In genomic region chr10:91778485-91778884, GRCh38 we compare ENCODE assay signal across 31 cellular contexts.
"Had no signal": no experiment of that assay in that cellular context is flagged by ENCODE, and none has a peak within 500 bp of the region (broad histone marks: within the 10 kb centered on the region; RNA-seq: fewer than 3 reads in every experiment).

No MANE protein-coding gene starts in this region.

- H3K36me3 ChIP-seq: colonic mucosa, gastrocnemius medialis, lower lobe of right lung, ovary, sigmoid colon, spleen, tibial artery, upper lobe of right lung, uterus had no signal

- H3K27me3 ChIP-seq: colonic mucosa, gastrocnemius medialis, hepatocyte, ovary, sigmoid colon, testis, uterus had no signal

- H3K4me3 ChIP-seq: colonic mucosa, gastrocnemius medialis, hepatocyte, lower lobe of right lung, mucosa of descending colon, ovary, psoas muscle, sigmoid colon, spleen, testis, tibial artery, upper lobe of right lung, uterus had no signal

- H3K4me2 ChIP-seq: hepatocyte had no signal

- H3K79me2 ChIP-seq: hepatocyte had no signal

- H3K4me1 ChIP-seq: colonic mucosa, gastrocnemius medialis, lower lobe of right lung, psoas muscle, sigmoid colon, spleen, testis, tibial artery, upper lobe of right lung, uterus had no signal

- H3K9me3 ChIP-seq: colonic mucosa, gastrocnemius medialis, lower lobe of right lung, mucosa of descending colon, ovary, psoas muscle, sigmoid colon, spleen, testis, tibial artery, upper lobe of right lung, uterus had no signal

- DNase-seq: colonic mucosa; effector CD8-positive, alpha-beta T cell; endodermal cell; foreskin fibroblast; gastrocnemius medialis; head of caudate nucleus; immature natural killer cell; islet precursor cell; kidney glomerular epithelial cell; left colon; left ventricle myocardium superior; lower lobe of right lung; mucosa of descending colon; naive B cell; nucleus accumbens; ovary; posterior cingulate gyrus; psoas muscle; right cardiac atrium; sigmoid colon; spleen; stimulated activated CD4-positive, alpha-beta T cell treated with anti-CD3 and anti-CD28 coated beads, Interleukin-4, amount 100 ng/mL, for 4 hours; stimulated activated naive CD8-positive, alpha-beta T cell treated with anti-CD3 and anti-CD28 coated beads, Interleukin-15, Interleukin-2, amounts not matched to agents 100 U/mL and 50 U/mL, for 24 hours; substantia nigra; testis; tibial artery; upper lobe of right lung; uterus had no signal

- ATAC-seq: gastrocnemius medialis; left colon; left ventricle myocardium superior; lower lobe of right lung; mucosa of descending colon; natural killer cell treated with Interleukin-12 subunit alpha and Interleukin-12 subunit beta and Interleukin-15 and Interleukin-18, amount 100 ng/mL, for 72 hours; psoas muscle; right cardiac atrium; stimulated activated memory B cell treated with anti-CD40 and anti-IgM and Interleukin-4, amounts not matched to agents 10 μg/mL and 1 μg/mL and 100 μg/mL, for 72 hours; stimulated activated naive CD8-positive, alpha-beta T cell treated with anti-CD3 and anti-CD28 coated beads, Interleukin-15, Interleukin-2, amounts not matched to agents 100 U/mL and 50 U/mL, for 24 hours; upper lobe of right lung had no signal

- H2AFZ ChIP-seq: hepatocyte had no signal

- H3K27ac ChIP-seq: colonic mucosa, gastrocnemius medialis, hepatocyte, lower lobe of right lung, ovary, psoas muscle, sigmoid colon, spleen, testis, tibial artery, upper lobe of right lung, uterus had no signal
